ENCODE assay signal across 8 cellular contexts in genomic region chrX:76148011-76148665, GRCh38. TPM values are rescaled to one million over a fixed set of nuclear protein-coding genes. Genes with fewer than 3 reads are reported as not detected.
A peak's percentile ranks its signal among the peaks of the same experiment; 100 is the strongest.
DNase-seq lines count a peak whose midpoint lies in the region; ATAC-seq and TF ChIP-seq lines count a peak whose summit lies in the region.

No MANE protein-coding gene starts in this region.

- no peaks in the 10 kb centered on the region for H3K4me1 Mint-ChIP-seq in Caco-2 (ENCODE audit: low read depth, unreplicated experiment)

- intact Hi-C loops in Caco-2 (cut with micrococcal nuclease; ENCODE audit: unreplicated experiment) = loop anchor here (5.0 kb wide), 2 partner anchors 104 to 1749 kb away; partner anchors contain the start of genes COX7B and MAGT1

- peak overlapping the region; percentile 82 for H3K27ac ChIP-seq in caudate nucleus (ENCODE audit: low read depth, low read length)
- peak overlapping the region; percentile 80 for H3K27ac ChIP-seq in muscle layer of colon (ENCODE audit: low read depth, low read length)

- no peaks in the 10 kb centered on the region for H3K36me3 ChIP-seq in Caco-2 (ENCODE audit: control insufficient read depth, insufficient read depth, low read length)
- no peaks in the 10 kb centered on the region for H3K36me3 ChIP-seq in MG63
- no peaks in the 10 kb centered on the region for H3K36me3 ChIP-seq in muscle layer of colon (ENCODE audit: insufficient read depth, low read length)

- peak overlapping the region; percentile 12; the same call in 1 of the 2 replicates for H3K4me3 ChIP-seq in Caco-2 (ENCODE audit: low read depth, low read length)
- H3K4me3 ChIP-seq in MG63 = no peak overlapping the region
- H3K4me3 ChIP-seq in muscle layer of colon (ENCODE audit: low read depth in 1 of 2, low read length in 2 of 2) = no peak overlapping the region

- H3K36me3 Mint-ChIP-seq in Caco-2 (ENCODE audit: insufficient read depth, unreplicated experiment) = peaks cover 7% of the 10 kb centered on the region

- BruUV-seq in Caco-2 (replicated peaks; lab: Mats Ljungman, UMichigan) = no TSS peak

- peak overlapping the region; percentile 66 for H3K4me3 Mint-ChIP-seq in Caco-2 (ENCODE audit: unreplicated experiment)

- no peaks in the 10 kb centered on the region for H3K9me3 Mint-ChIP-seq in Caco-2 (ENCODE audit: unreplicated experiment)

- ATAC-seq in GM21529 (IDR thresholded peaks at IDR 0.05; ENCODE audit: unreplicated experiment) = no peak

- H3K9ac ChIP-seq in muscle layer of colon (ENCODE audit: low read length) = peak overlapping the region; percentile 12

- TF ChIP-seq CTCF in Caco-2 (IDR thresholded peaks at IDR 0.05; ENCODE audit: insufficient read depth in 1 of 2, low read depth in 1 of 2, low read length in 1 of 2, severe bottlenecking in 1 of 2, unreplicated experiment in 1 of 2) = no peak
- no peak for TF ChIP-seq CTCF in GM10248 (IDR thresholded peaks at IDR 0.05; ENCODE audit: control extremely low read depth, extremely low read depth, low read depth, missing control alignments)

- CTCF ChIA-PET in Caco-2 (lab: Charles Lee) = no interaction called here
- CTCF ChIA-PET in GM10248 (lab: Yijun Ruan, JAX) = interaction anchor here (1.4 kb wide), 1 partner anchor 105 kb away, joined by 6 read pairs; no protein-coding TSS in a partner anchor

- no peaks in the 10 kb centered on the region for H3K27me3 ChIP-seq in Caco-2 (replicated peaks; ENCODE audit: control insufficient read depth, insufficient read depth, low read length)
- H3K27me3 ChIP-seq in MG63 = no peaks in the 10 kb centered on the region
- no peaks in the 10 kb centered on the region for H3K27me3 ChIP-seq in muscle layer of colon (ENCODE audit: control insufficient read depth in 1 of 2, insufficient read depth in 2 of 2, low read length in 2 of 2)

- POLR2A ChIA-PET in Caco-2 (lab: Charles Lee) (no interaction called here), GM10248 (lab: Yijun Ruan, JAX) (interaction anchor here (0.5 kb wide), 1 partner anchor 1910 kb away, joined by 7 read pairs; no protein-coding TSS in a partner anchor)

- peaks cover 12% of the 10 kb centered on the region; the same call in 1 of the 2 replicates for H3K4me1 ChIP-seq in Caco-2
- peaks cover 15% of the 10 kb centered on the region for H3K4me1 ChIP-seq in muscle layer of colon (ENCODE audit: insufficient read depth, low read length)

- H3K27me3 Mint-ChIP-seq in Caco-2 (ENCODE audit: insufficient read depth, unreplicated experiment) = no peaks in the 10 kb centered on the region

- H3K9me3 ChIP-seq in Caco-2 = no peaks in the 10 kb centered on the region
- no peaks in the 10 kb centered on the region for H3K9me3 ChIP-seq in MG63
- H3K9me3 ChIP-seq in muscle layer of colon (ENCODE audit: low read length) = no peaks in the 10 kb centered on the region

- DNase-seq in Caco-2 (no peak), MG63 (peak; percentile 16), caudate nucleus (lab: John Stamatoyannopoulos, UW) (peak in 1 of 61 donors; percentile 0), SK-N-DZ (ENCODE audit: low spot score) (no peak), NCI-H510A treated with DMSO at 0.1 percent for 48 hours (lab: John Stamatoyannopoulos, UW) (no peak), GM10248 (ENCODE audit: extremely low spot score) (no peak)

- peak overlapping the region; percentile 76 for H3K27ac Mint-ChIP-seq in Caco-2 (ENCODE audit: unreplicated experiment)

RNA-seq across cellular contexts. Expression of gene PBDC1, which starts 24.7 kb away (rescaled TPM):
- 43.3 and 43.6 TPM in 2 replicates for total RNA-seq in Caco-2 (2022)
- total RNA-seq in MG63 (2014; rRNA removed; shearing (Covaris generic); ENCODE audit: low replicate concordance) = 3.8 and 4.2 TPM in 2 replicates
- 4.6 and 5.9 TPM in 2 replicates for polyA plus RNA-seq in SK-N-DZ (2014; cell fraction: cytosol; rRNA removed)
- polyA plus RNA-seq in SK-N-DZ (2014; cell fraction: nucleus; rRNA removed) = 2.5 and 8.9 TPM in 2 replicates
